In the genomic region with DNA sequence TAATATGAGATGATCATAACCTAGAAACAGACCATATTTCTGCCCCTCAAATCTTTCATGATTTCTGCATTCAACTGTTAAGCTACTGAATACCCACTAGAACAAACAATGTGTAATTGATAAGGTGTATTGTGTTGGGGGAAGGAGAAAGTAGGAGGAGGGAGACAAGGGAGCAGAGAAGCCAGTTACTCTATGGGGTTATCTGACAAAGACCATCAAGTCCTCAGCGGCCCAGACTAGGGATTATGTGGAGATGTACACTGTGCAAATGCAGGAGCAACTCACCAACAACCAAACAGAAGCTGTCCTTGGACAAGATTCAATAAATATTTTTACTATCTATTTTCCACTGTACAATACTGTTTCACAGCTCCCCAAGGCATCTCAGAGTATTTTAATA, we compare ENCODE assay signal across 24 cellular contexts. TPM values are rescaled to one million over a fixed set of nuclear protein-coding genes. Genes with fewer than 3 reads are reported as not detected.
DNase-seq lines count a peak whose midpoint lies in the region; ATAC-seq and TF ChIP-seq lines count a peak whose summit lies in the region.
"Had no signal": no experiment of that assay in that cellular context is flagged by ENCODE, and none has a peak within 500 bp of the region (broad histone marks: within the 10 kb centered on the region; RNA-seq: fewer than 3 reads in every experiment).

No MANE protein-coding gene starts in this region.

- peaks cover 14% of the 10 kb centered on the region for H3F3A ChIP-seq in SK-N-SH (replicated peaks; ENCODE audit: insufficient read depth)

- H2AFZ ChIP-seq in SK-N-SH (ENCODE audit: low read depth) = peak overlapping the region; percentile 75; the same call in 1 of the 2 replicates

- H3K4me3 ChIP-seq in SK-N-SH (ENCODE audit: low read depth in 2 of 2, low read length in 1 of 2) (no peak overlapping the region; a peak in 1 of 4 replicates), Panc1 (ENCODE audit: low read depth in 2 of 2, low read length in 2 of 2) (peak overlapping the region; percentile 82 to 89), gastroesophageal sphincter (no peak overlapping the region), subcutaneous abdominal adipose tissue (ENCODE audit: low read depth in 1 of 5, low read length in 5 of 5) (no peak overlapping the region)
- H3K4me3 ChIP-seq: lung had no signal

- H3K9me3 ChIP-seq in SK-N-SH = no peaks in the 10 kb centered on the region
- H3K9me3 ChIP-seq in Panc1 (ENCODE audit: control insufficient read depth, insufficient read depth, low read depth, low read length) = no peaks in the 10 kb centered on the region
- no peaks in the 10 kb centered on the region for H3K9me3 ChIP-seq in gastroesophageal sphincter
- H3K9me3 ChIP-seq in subcutaneous abdominal adipose tissue (ENCODE audit: control insufficient read depth in 5 of 5, low read length in 5 of 5) = no peaks in the 10 kb centered on the region
- H3K9me3 ChIP-seq in T-helper 17 cell (ENCODE audit: control insufficient read depth, low read length, poor library complexity, severe bottlenecking) = no peaks in the 10 kb centered on the region
- H3K9me3 ChIP-seq: Caco-2, HAP-1, MG63 had no signal

- H3K4me1 ChIP-seq in SK-N-SH (ENCODE audit: control insufficient read depth in 1 of 2, insufficient read depth in 2 of 2, low read depth in 1 of 2, low read length in 1 of 2) = peaks cover 0 to 37% of the 10 kb centered on the region in 2 experiments; a peak in 2 of 4 replicates
- peaks cover 45% of the 10 kb centered on the region for H3K4me1 ChIP-seq in Panc1 (ENCODE audit: control insufficient read depth, insufficient read depth, low read length)
- peaks cover 0 to 74% (median 11%) of the 10 kb centered on the region in 3 donors for H3K4me1 ChIP-seq in gastroesophageal sphincter
- peaks cover 4 to 69% (median 64%) of the 10 kb centered on the region in 5 donors for H3K4me1 ChIP-seq in subcutaneous abdominal adipose tissue (ENCODE audit: control insufficient read depth in 5 of 5, insufficient read depth in 5 of 5, low read length in 5 of 5)

- no peaks in the 10 kb centered on the region for H4K20me1 ChIP-seq in SK-N-SH (ENCODE audit: insufficient read depth)

- no peak for TF ChIP-seq EP300 in SK-N-SH (IDR thresholded peaks at IDR 0.05; ENCODE audit: borderline replicate concordance in 1 of 2, low read depth in 1 of 2, low read length in 1 of 2)
- no peak for TF ChIP-seq EP300 in gastroesophageal sphincter (IDR thresholded peaks at IDR 0.05)

- H3K9me2 ChIP-seq in SK-N-SH = no peaks in the 10 kb centered on the region

- H3K36me3 Mint-ChIP-seq in T-helper 17 cell (ENCODE audit: low read depth) = peaks cover 11% of the 10 kb centered on the region

- H3K9ac ChIP-seq in SK-N-SH (peak overlapping the region; percentile 53; the same call in 1 of the 2 replicates), subcutaneous abdominal adipose tissue (ENCODE audit: low read length in 5 of 5) (no peak overlapping the region)

- no peak for TF ChIP-seq CTCF in SK-N-SH (IDR thresholded peaks at IDR 0.05)
- TF ChIP-seq CTCF in Panc1 (IDR thresholded peaks at IDR 0.05) = no peak
- no peak for TF ChIP-seq CTCF in gastroesophageal sphincter (IDR thresholded peaks at IDR 0.05)

- no peak for ATAC-seq in SK-N-SH treated with all-trans-retinoic acid at 6 μM for 48 hours
- no peak for ATAC-seq in Panc1
- no peak for ATAC-seq in gastroesophageal sphincter
- ATAC-seq in T-helper 17 cell = no peak
- no peak for ATAC-seq in GM21515 (IDR thresholded peaks at IDR 0.05; ENCODE audit: unreplicated experiment)
- ATAC-seq in HG02642 (IDR thresholded peaks at IDR 0.05; ENCODE audit: poor library complexity, unreplicated experiment) = no peak

- H3K27ac ChIP-seq in SK-N-SH (ENCODE audit: low read depth in 2 of 2, low read length in 1 of 2) (peak overlapping the region; percentile 67 to 93), Panc1 (ENCODE audit: low read length) (peak overlapping the region; percentile 98), gastroesophageal sphincter (peak overlapping the region in 3 of 4 donors; percentile 40 to 84 (median 79)), subcutaneous abdominal adipose tissue (ENCODE audit: low read depth, low read length) (peak overlapping the region; percentile 59)
- H3K27ac ChIP-seq: 22Rv1 had no signal

- H3K27ac Mint-ChIP-seq in T-helper 17 cell = no peak overlapping the region
- H3K27ac Mint-ChIP-seq: B cell; stimulated activated naive CD8-positive, alpha-beta T cell treated with anti-CD3 and anti-CD28 coated beads, Interleukin-15, Interleukin-2, amounts not matched to agents 100 ng/mL and 50 ng/mL, for 24 hours had no signal

- no peak for DNase-seq in SK-N-SH
- no peak for DNase-seq in Panc1 (ENCODE audit: low read depth, low spot score)
- no peak for DNase-seq in T-helper 17 cell
- DNase-seq: activated CD4-positive, alpha-beta T cell treated with anti-CD3 and anti-CD28 coated beads for 48 hours; Caco-2; islet precursor cell; NCI-H187 treated with DMSO at 0.1 percent for 48 hours; NCI-H226; NK-92 treated with Interleukin-12 subunit alpha and Interleukin-12 subunit beta, amount 100 ng/mL, for 24 hours; RPMI8226; stimulated activated CD4-positive, alpha-beta T cell treated with anti-CD3 and anti-CD28 coated beads, Interleukin-2, amount 100 ng/mL, for 48 hours; SW 1271 had no signal

- no TSS peak for BruUV-seq in Panc1 (replicated peaks; lab: Mats Ljungman, UMichigan)

- H3K36me3 ChIP-seq in SK-N-SH (replicated peaks in 1 of 2; ENCODE audit: control insufficient read depth in 1 of 2, insufficient read depth in 2 of 2, low read length in 1 of 2) (no peaks in the 10 kb centered on the region), Panc1 (ENCODE audit: control insufficient read depth, insufficient read depth, low read length) (no peaks in the 10 kb centered on the region), gastroesophageal sphincter (no peaks in the 10 kb centered on the region), subcutaneous abdominal adipose tissue (ENCODE audit: control insufficient read depth in 5 of 5, insufficient read depth in 5 of 5, low read length in 5 of 5) (no peaks in the 10 kb centered on the region)
- H3K36me3 ChIP-seq: HAP-1, MG63 had no signal

- no peak for TF ChIP-seq RAD21 in SK-N-SH (IDR thresholded peaks at IDR 0.05; ENCODE audit: low read length)

- no peak overlapping the region for H3K4me3 Mint-ChIP-seq in T-helper 17 cell
- H3K4me3 Mint-ChIP-seq: stimulated activated naive CD8-positive, alpha-beta T cell treated with anti-CD3 and anti-CD28 coated beads, Interleukin-15, Interleukin-2, amounts not matched to agents 100 ng/mL and 50 ng/mL, for 24 hours had no signal

- CTCF ChIA-PET in SK-N-SH (lab: Yijun Ruan, JAX) = interaction anchor here (1.4 to 4.6 kb wide), 6 partner anchors 71 to 391 kb away, joined by 4 to 58 read pairs (median 6); no protein-coding TSS in a partner anchor
- CTCF ChIA-PET in Panc1 (lab: Charles Lee) = no interaction called here

- in situ Hi-C loops in Panc1 (cut with HindIII; ENCODE audit: low pct_unique_long_range_greater_than_20kb, low sequenced_read_pairs) = no loop called here

- peaks cover 78% of the 10 kb centered on the region for H3K27me3 Mint-ChIP-seq in T-helper 17 cell

- TF ChIP-seq POLR2A in gastroesophageal sphincter (IDR thresholded peaks at IDR 0.05) = no peak

- POLR2A ChIA-PET in SK-N-SH (lab: Yijun Ruan, JAX) (interaction anchor here (0.6 kb wide), 1 partner anchor 1085 kb away, joined by 3 read pairs; no protein-coding TSS in a partner anchor), Panc1 (lab: Charles Lee) (interaction anchor here (0.6 to 0.7 kb wide), 3 partner anchors 67 to 901 kb away, joined by 3 to 4 read pairs (median 4); no protein-coding TSS in a partner anchor)

- H3K27me3 ChIP-seq in SK-N-SH (ENCODE audit: insufficient read depth) = 0 out of 2 replicates have a peak, but pooled peaks cover 4% of the 10 kb centered on the region
- H3K27me3 ChIP-seq in Panc1 (ENCODE audit: control insufficient read depth, insufficient read depth, low read length) = no peaks in the 10 kb centered on the region
- no peaks in the 10 kb centered on the region for H3K27me3 ChIP-seq in gastroesophageal sphincter
- H3K27me3 ChIP-seq in subcutaneous abdominal adipose tissue (ENCODE audit: control insufficient read depth in 5 of 5, insufficient read depth in 4 of 5, low read length in 5 of 5) = no peaks in the 10 kb centered on the region
- H3K27me3 ChIP-seq: MG63 had no signal

- intact Hi-C loops in Panc1 (cut with micrococcal nuclease; ENCODE audit: unreplicated experiment) = no loop called here

- WGBS in SK-N-SH (ENCODE audit: low lambda C conversion rate) = 45% methylated on average over 1 of the region's 1 CpG
- 80 to 82% methylated on average over 1 of the region's 1 CpG for WGBS in gastroesophageal sphincter (ENCODE audit: low coverage in 1 of 2), 2 donors

- H3K4me1 Mint-ChIP-seq in T-helper 17 cell = peaks cover 16% of the 10 kb centered on the region

- peaks cover 5% of the 10 kb centered on the region; the same call in 1 of the 2 replicates for H3K79me2 ChIP-seq in SK-N-SH (ENCODE audit: insufficient read depth)

- H3K4me2 ChIP-seq in SK-N-SH = peak overlapping the region; percentile 96

TF ChIP-seq in SK-N-SH, 30 proteins besides CTCF, POLR2A, EP300 and RAD21 (continues in another document):
- no peak for TF ChIP-seq TEAD4 (IDR thresholded peaks at IDR 0.05; ENCODE audit: borderline replicate concordance, insufficient read depth)
- TF ChIP-seq TCF12 (IDR thresholded peaks at IDR 0.05) = no peak

TF ChIP-seq in SK-N-SH treated with all-trans-retinoic acid at 6 μM for 48 hours, 23 proteins besides CTCF, POLR2A, EP300 and RAD21:
- TF ChIP-seq ZNF565 (CRISPR knock-in tag; conservative IDR thresholded peaks at IDR 0.05; ENCODE audit: low read depth) = no peak
- TF ChIP-seq TOX (CRISPR knock-in tag; IDR thresholded peaks at IDR 0.05; ENCODE audit: borderline replicate concordance) = no peak

RNA-seq across cellular contexts. Expression of gene NRG2, which starts 2.7 kb away (rescaled TPM):
- polyA plus RNA-seq in SK-N-SH (2012; rRNA removed) = 3.5 and 3.7 TPM in 2 replicates
- polyA plus RNA-seq in SK-N-SH (2012; cell fraction: cytosol; rRNA removed) = 2.2 and 3.1 TPM in 2 replicates
- 3.2 and 3.9 TPM in 2 replicates for polyA plus RNA-seq in SK-N-SH (2012; cell fraction: nucleus; rRNA removed)
- 20.2 TPM for total RNA-seq in Panc1 (2021; ENCODE audit: unreplicated experiment)
- 20.9 TPM for polyA plus RNA-seq in Panc1 (2012; ENCODE audit: insufficient read length)
- total RNA-seq in gastroesophageal sphincter = 1 to 10 TPM; 3.2 to 7.6 (median 5.1) TPM
- total RNA-seq in T-helper 17 cell = under 1 TPM in 1 of 2 donors, not detected in 1; 0.08 TPM
- total RNA-seq: myocyte had no signal

Comparison
In these comparisons a context has a peak if more than half of its experiments do, and no peak if none do; other contexts are left out.
1. H3K4me3 ChIP-seq: peak in Panc1 (2 of 2); none in SK-N-SH (0 of 2), gastroesophageal sphincter (0 of 2) and subcutaneous abdominal adipose tissue (0 of 5).
2. Peak in every context shown above with its lines, with median percentiles within 50 percentile points of each other: H3K27ac ChIP-seq.